In the genomic region with DNA sequence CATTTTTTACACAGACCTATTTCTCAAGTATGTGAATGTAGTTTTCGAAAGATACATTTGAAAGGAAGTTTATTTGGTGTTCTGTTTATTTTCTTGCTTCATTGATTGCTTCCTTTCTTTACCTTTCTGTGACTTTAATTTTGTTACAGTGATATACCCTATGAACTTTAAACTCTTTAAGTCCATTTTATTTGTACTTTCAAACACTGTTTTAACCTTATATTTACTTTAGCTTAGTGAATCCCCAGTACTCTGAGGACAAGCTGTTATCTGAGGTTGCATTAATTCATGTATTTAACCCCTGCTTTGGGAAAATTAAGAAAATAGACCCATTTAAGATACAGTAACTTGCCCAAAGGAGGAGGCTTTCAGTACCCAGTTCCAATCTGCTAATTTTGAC, we compare ENCODE assay signal across 27 cellular contexts.
DNase-seq lines count a peak whose midpoint lies in the region; ATAC-seq, FAIRE-seq and TF ChIP-seq lines count a peak whose summit lies in the region.
"Had no signal": no experiment of that assay in that cellular context is flagged by ENCODE, and none has a peak within 500 bp of the region (broad histone marks: within the 10 kb centered on the region; RNA-seq: fewer than 3 reads in every experiment).

No MANE protein-coding gene starts in this region.

- no peak overlapping the region for H3K9ac ChIP-seq in HepG2 (ENCODE audit: insufficient read depth, low read depth, low read length)
- H3K9ac ChIP-seq: BLaER1 treated with 17β-estradiol and CSF1 and Interleukin-3, amounts not matched to agents 10 nM and 100 nM had no signal

- FAIRE-seq in HepG2 (lab: Jason Lieb, UNC) = no peak
- FAIRE-seq: A549, GM12878, GM12892, GM18507, GM19239 had no signal

- TF ChIP-seq EP300 in HepG2 (IDR thresholded peaks at IDR 0.05; ENCODE audit: low read depth in 2 of 2, low read length in 2 of 2) (peak in 1 of 2 experiments; percentile 93; a peak in 2 of 4 replicates), HepG2 (CRISPR knock-in tag; IDR thresholded peaks at IDR 0.05; ENCODE audit: borderline replicate concordance) (no peak)

- no peaks in the 10 kb centered on the region for H3K36me3 Mint-ChIP-seq in GM23338 (ENCODE audit: low read depth)
- no peaks in the 10 kb centered on the region for H3K36me3 Mint-ChIP-seq in CD8-positive, alpha-beta T cell
- H3K36me3 Mint-ChIP-seq: CD8-positive, alpha-beta memory T cell had no signal

- H3K4me2 ChIP-seq in GM23338 (no peak overlapping the region), HepG2 (ENCODE audit: low read depth, low read length) (peak overlapping the region; percentile 69)
- H3K4me2 ChIP-seq: A549; BLaER1 treated with 17β-estradiol and CSF1 and Interleukin-3, amounts not matched to agents 10 nM and 100 nM had no signal

- no peaks in the 10 kb centered on the region for H3K9me2 ChIP-seq in GM23338 (ENCODE audit: insufficient read depth)

- CTCF ChIA-PET in HepG2 (lab: Yijun Ruan, JAX; ENCODE audit: low intra/inter-chr PET ratio, low total read pairs) = no interaction called here
- CTCF ChIA-PET in CD8-positive, alpha-beta T cell (lab: Charles Lee) = interaction anchor here (0.6 kb wide), 1 partner anchor 58 kb away, joined by 3 read pairs; no protein-coding TSS in a partner anchor

- H3K27ac Mint-ChIP-seq in GM23338 = no peak overlapping the region
- H3K27ac Mint-ChIP-seq in CD8-positive, alpha-beta T cell = no peak overlapping the region
- H3K27ac Mint-ChIP-seq: B cell; CD4-positive, alpha-beta T cell; CD8-positive, alpha-beta memory T cell had no signal

- intact Hi-C loops in HepG2 (cut with micrococcal nuclease; ENCODE audit: unreplicated experiment) = no loop called here
- intact Hi-C loops in CD8-positive, alpha-beta T cell (cut with DNase I, micrococcal nuclease) = no loop called here

- TF ChIP-seq POLR2A in HepG2 (IDR thresholded peaks at IDR 0.05; ENCODE audit: insufficient read depth in 1 of 2, low read depth in 2 of 2, low read length in 2 of 2) = no peak

- TF ChIP-seq CTCF in GM23338 (conservative IDR thresholded peaks at IDR 0.05; ENCODE audit: low read depth in 2 of 2) (no peak), HepG2 (CRISPR knock-in tag; IDR thresholded peaks at IDR 0.05) (no peak)
- no peak for TF ChIP-seq CTCF in CD8-positive, alpha-beta T cell (IDR thresholded peaks at IDR 0.05)

- H3K4me1 Mint-ChIP-seq in GM23338 = peaks cover 7% of the 10 kb centered on the region
- H3K4me1 Mint-ChIP-seq in CD8-positive, alpha-beta T cell (ENCODE audit: low read depth) = no peaks in the 10 kb centered on the region
- H3K4me1 Mint-ChIP-seq: B cell; CD8-positive, alpha-beta memory T cell had no signal

- H3F3A ChIP-seq in GM23338 (replicated peaks; ENCODE audit: low read depth) = no peaks in the 10 kb centered on the region

- no peak for TF ChIP-seq RAD21 in HepG2 (CRISPR knock-in tag; IDR thresholded peaks at IDR 0.05)

- BruUV-seq in HepG2 (replicated peaks; lab: Mats Ljungman, UMichigan) = no TSS peak

- H3K4me1 ChIP-seq in GM23338 (ENCODE audit: insufficient read depth) (peaks cover 8% of the 10 kb centered on the region), HepG2 (ENCODE audit: insufficient read depth, low read length) (peaks cover 67% of the 10 kb centered on the region), mesodermal cell (ENCODE audit: control insufficient read depth, insufficient read depth, low read length, poor library complexity, severe bottlenecking) (peaks cover 32% of the 10 kb centered on the region)
- H3K4me1 ChIP-seq in CD8-positive, alpha-beta T cell (ENCODE audit: insufficient read depth, low read length) = no peaks in the 10 kb centered on the region
- H3K4me1 ChIP-seq: BLaER1 treated with 17β-estradiol and CSF1 and Interleukin-3, amounts not matched to agents 10 nM and 100 nM had no signal

- H3K27me3 Mint-ChIP-seq in GM23338 (ENCODE audit: insufficient read depth, low read depth, poor library complexity) = no peaks in the 10 kb centered on the region
- no peaks in the 10 kb centered on the region for H3K27me3 Mint-ChIP-seq in CD8-positive, alpha-beta T cell (ENCODE audit: low read depth)
- H3K27me3 Mint-ChIP-seq: B cell; CD4-positive, alpha-beta T cell; CD8-positive, alpha-beta memory T cell had no signal

- H4K20me1 ChIP-seq in GM23338 (replicated peaks; ENCODE audit: insufficient read depth) (no peaks in the 10 kb centered on the region), HepG2 (ENCODE audit: insufficient read depth, low read length) (no peaks in the 10 kb centered on the region)
- H4K20me1 ChIP-seq: BLaER1 treated with 17β-estradiol and CSF1 and Interleukin-3, amounts not matched to agents 10 nM and 100 nM had no signal

- H3K27ac ChIP-seq in GM23338 (ENCODE audit: low read depth) (no peak overlapping the region), HepG2 (ENCODE audit: extremely low read length, insufficient read depth, low read length) (peak overlapping the region; percentile 69), mesodermal cell (ENCODE audit: low read depth, low read length, severe bottlenecking) (peak overlapping the region; percentile 12)
- no peak overlapping the region for H3K27ac ChIP-seq in CD8-positive, alpha-beta T cell (ENCODE audit: low read depth, low read length)
- H3K27ac ChIP-seq: 22Rv1; A549; BLaER1 treated with 17β-estradiol and CSF1 and Interleukin-3, amounts not matched to agents 10 nM and 100 nM; C4-2B had no signal

- H3K4me3 Mint-ChIP-seq in GM23338 = no peak overlapping the region
- H3K4me3 Mint-ChIP-seq in CD8-positive, alpha-beta T cell = no peak overlapping the region
- H3K4me3 Mint-ChIP-seq: B cell; CD4-positive, alpha-beta T cell; CD8-positive, alpha-beta memory T cell had no signal

- H3K36me3 ChIP-seq in GM23338 (ENCODE audit: insufficient read depth) (no peaks in the 10 kb centered on the region), HepG2 (replicated peaks in 1 of 2; ENCODE audit: control insufficient read depth in 1 of 2, insufficient read depth in 2 of 2, low read length in 2 of 2) (no peaks in the 10 kb centered on the region), mesodermal cell (ENCODE audit: control insufficient read depth, insufficient read depth, low read length) (no peaks in the 10 kb centered on the region)
- no peaks in the 10 kb centered on the region for H3K36me3 ChIP-seq in CD8-positive, alpha-beta T cell (ENCODE audit: insufficient read depth, low read length)
- H3K36me3 ChIP-seq: BLaER1 treated with 17β-estradiol and CSF1 and Interleukin-3, amounts not matched to agents 10 nM and 100 nM had no signal

- H3K27me3 ChIP-seq in GM23338 (ENCODE audit: insufficient read depth) (no peaks in the 10 kb centered on the region), HepG2 (ENCODE audit: control insufficient read depth in 1 of 2, insufficient read depth in 2 of 2, low read length in 2 of 2) (peaks cover 0 to under 1% of the 10 kb centered on the region in 2 experiments; a peak in 1 of 5 replicates)
- H3K27me3 ChIP-seq in CD8-positive, alpha-beta T cell (ENCODE audit: insufficient read depth, low read length) = no peaks in the 10 kb centered on the region
- H3K27me3 ChIP-seq: BLaER1 treated with 17β-estradiol and CSF1 and Interleukin-3, amounts not matched to agents 10 nM and 100 nM had no signal

- in situ Hi-C loops in HepG2 (cut with HindIII; ENCODE audit: extremely low pct_ligation_motif_present, low pct_unique_long_range_greater_than_20kb) = no loop called here

- POLR2A ChIA-PET in HepG2 (lab: Yijun Ruan, JAX) = interaction anchor here (1.0 kb wide), 1 partner anchor 10 kb away, joined by 4 read pairs; no protein-coding TSS in a partner anchor
- POLR2A ChIA-PET in CD8-positive, alpha-beta T cell (lab: Charles Lee) = no interaction called here

- H3K9me3 ChIP-seq in HepG2 (ENCODE audit: low read length) (no peaks in the 10 kb centered on the region), mesodermal cell (ENCODE audit: control insufficient read depth, low read length) (no peaks in the 10 kb centered on the region)
- H3K9me3 ChIP-seq in CD8-positive, alpha-beta T cell (ENCODE audit: low read length) = no peaks in the 10 kb centered on the region
- H3K9me3 ChIP-seq: A549; BLaER1 treated with 17β-estradiol and CSF1 and Interleukin-3, amounts not matched to agents 10 nM and 100 nM had no signal

- H2AFZ ChIP-seq in GM23338 = peak overlapping the region; percentile 2; the same call in 1 of the 2 replicates
- H2AFZ ChIP-seq in HepG2 (ENCODE audit: low read length) = no peak overlapping the region

- ATAC-seq in GM23338 (no peak), HepG2 (peak; percentile 90)
- ATAC-seq in CD8-positive, alpha-beta T cell = no peak
- ATAC-seq: A549, GM12878 had no signal

- H3K4me3 ChIP-seq in GM23338 (no peak overlapping the region), HepG2 (replicated peaks in 1 of 3; ENCODE audit: insufficient read depth in 1 of 3, low read depth in 2 of 3, low read length in 3 of 3) (peak overlapping the region in 2 of 3 experiments; percentile 29 to 44; a peak in 3 of 6 replicates), mesodermal cell (ENCODE audit: extremely low read depth, insufficient read depth, low read length, poor library complexity, severe bottlenecking) (no peak overlapping the region)
- no peak overlapping the region for H3K4me3 ChIP-seq in CD8-positive, alpha-beta T cell (ENCODE audit: low read depth, low read length)
- H3K4me3 ChIP-seq: A549; BLaER1 treated with 17β-estradiol and CSF1 and Interleukin-3, amounts not matched to agents 10 nM and 100 nM; GM12878 had no signal

- no peak for DNase-seq in GM23338 (ENCODE audit: low spot score)
- peak; percentile 29 for DNase-seq in HuH-7 (ENCODE audit: low spot score)
- DNase-seq in HepG2 (ENCODE audit: low spot score) = peak; percentile 70
- DNase-seq in HPDE6-E6E7 (ENCODE audit: extremely low spot score) = no peak
- DNase-seq in CD8-positive, alpha-beta T cell = no peak
- DNase-seq in SKM-1 (lab: John Stamatoyannopoulos, UW; ENCODE audit: unreplicated experiment) = no peak
- DNase-seq: AML-193; CD4-positive, alpha-beta T cell; CD8-positive, alpha-beta memory T cell; COR-L47; DMS 273 treated with DMSO at 0.1 percent for 48 hours; DMS153; DMS53; DMS79; DND-41; EL; GDM1 had no signal

- WGBS in HepG2 (ENCODE audit: low lambda C conversion rate) = 1% methylated on average over 1 of the region's 1 CpG
- no CpG with 5 or more reads among the region's 1 CpG for WGBS in mesodermal cell (ENCODE audit: insufficient coverage in 2 of 2), 2 experiments

- H3K79me2 ChIP-seq in GM23338 (replicated peaks; ENCODE audit: insufficient read depth) (no peaks in the 10 kb centered on the region), HepG2 (ENCODE audit: insufficient read depth, low read length) (no peaks in the 10 kb centered on the region)

- no peaks in the 10 kb centered on the region for H3K9me3 Mint-ChIP-seq in GM23338
- no peaks in the 10 kb centered on the region for H3K9me3 Mint-ChIP-seq in CD8-positive, alpha-beta T cell
- H3K9me3 Mint-ChIP-seq: CD4-positive, alpha-beta T cell; CD8-positive, alpha-beta memory T cell had no signal

TF ChIP-seq in GM23338, 12 proteins besides CTCF, POLR2A, EP300 and RAD21 (continues in another document):
- no peak for TF ChIP-seq JUNB (IDR thresholded peaks at IDR 0.05; ENCODE audit: unreplicated experiment)

TF ChIP-seq in HepG2, 621 proteins besides CTCF, POLR2A, EP300 and RAD21 (continues in another document):
- no peak for TF ChIP-seq CBX5 (CRISPR knock-in tag; IDR thresholded peaks at IDR 0.05; ENCODE audit: borderline replicate concordance)
- no peak for TF ChIP-seq REPIN1 (CRISPR knock-in tag; IDR thresholded peaks at IDR 0.05; ENCODE audit: borderline replicate concordance, low read depth)
- TF ChIP-seq KLF6 (CRISPR knock-in tag; IDR thresholded peaks at IDR 0.05) = no peak
- no peak for TF ChIP-seq MZF1 (CRISPR knock-in tag; IDR thresholded peaks at IDR 0.05; ENCODE audit: borderline replicate concordance)

Comparison
In these comparisons a context has a peak if more than half of its experiments do, and no peak if none do; other contexts are left out.
1. DNase-seq: peak in HuH-7 (single experiment) and HepG2 (single experiment); none in GM23338 (single experiment), HPDE6-E6E7 (single experiment), CD8-positive, alpha-beta T cell (0 of 7) and SKM-1 (single experiment).
2. H3K27ac ChIP-seq: peak in HepG2 (single experiment) and mesodermal cell (single experiment); none in GM23338 (single experiment) and CD8-positive, alpha-beta T cell (single experiment).
3. H3K4me3 ChIP-seq: peak in HepG2 (2 of 3); none in GM23338 (single experiment), mesodermal cell (single experiment) and CD8-positive, alpha-beta T cell (single experiment).